14 cellular contexts compared by ENCODE assay signal in the genomic region with DNA sequence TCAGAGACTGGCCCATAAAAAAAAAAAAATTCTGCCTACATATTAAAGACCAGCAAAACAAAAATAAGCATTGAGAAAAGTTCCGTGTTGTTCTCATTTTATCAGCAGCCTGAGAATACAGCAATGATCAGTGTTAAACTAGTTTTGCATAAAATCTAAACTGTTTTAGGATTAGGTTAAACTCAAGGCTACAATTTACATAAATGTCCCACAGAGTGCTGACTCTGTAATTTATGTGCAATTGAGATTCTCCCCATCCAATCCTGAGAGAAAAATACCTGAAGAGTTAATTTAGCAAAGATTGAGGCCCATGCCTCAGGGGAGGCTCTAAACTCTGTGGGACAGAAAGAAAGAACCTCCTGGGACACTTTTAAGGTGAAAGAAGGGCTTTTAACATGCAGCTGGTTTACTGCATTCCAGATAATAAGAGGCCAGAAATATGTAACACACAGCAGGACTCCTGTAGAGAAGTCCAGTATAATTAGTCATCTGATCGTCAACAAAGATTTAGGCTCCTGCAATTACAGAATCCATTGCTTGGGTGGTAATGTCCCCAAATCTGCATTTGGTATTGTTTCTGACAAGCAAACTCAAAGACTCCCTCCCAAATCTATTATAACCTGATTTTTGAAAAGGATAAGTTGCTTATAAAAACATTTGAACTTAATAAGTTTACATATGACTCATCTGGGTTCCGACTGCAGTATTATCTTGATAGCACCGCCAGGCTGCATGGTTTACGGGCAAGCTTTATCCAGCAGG.
DNase-seq lines count a peak whose midpoint lies in the region; ATAC-seq, FAIRE-seq and TF ChIP-seq lines count a peak whose summit lies in the region.
"Had no signal": no experiment of that assay in that cellular context is flagged by ENCODE, and none has a peak within 500 bp of the region (broad histone marks: within the 10 kb centered on the region; RNA-seq: fewer than 3 reads in every experiment).

No MANE protein-coding gene starts in this region.

- H3K36me3 Mint-ChIP-seq in activated naive CD4-positive, alpha-beta T cell treated with anti-CD3 and anti-CD28 coated beads, Interleukin-2, amount 10 ng/mL, durations not matched to agents 7 days and 5 days = no peaks in the 10 kb centered on the region
- H3K36me3 Mint-ChIP-seq: activated naive CD4-positive, alpha-beta T cell treated with anti-CD3 and anti-CD28 coated beads, Interleukin-2, amount 50 U/mL, for 72 hours had no signal

- no peak for TF ChIP-seq EP300 in HepG2 (IDR thresholded peaks at IDR 0.05; ENCODE audit: low read depth in 2 of 2, low read length in 2 of 2)
- no peak for TF ChIP-seq EP300 in HepG2 (CRISPR knock-in tag; IDR thresholded peaks at IDR 0.05; ENCODE audit: borderline replicate concordance)
- TF ChIP-seq EP300 in SK-N-SH (IDR thresholded peaks at IDR 0.05; ENCODE audit: borderline replicate concordance in 1 of 2, low read depth in 1 of 2, low read length in 1 of 2) = peak; percentile 28 to 50; a peak in 1 of 4 replicates
- no peak for TF ChIP-seq EP300 in esophagus muscularis mucosa (IDR thresholded peaks at IDR 0.05)

- TF ChIP-seq CTCF in HepG2 (CRISPR knock-in tag; IDR thresholded peaks at IDR 0.05) (no peak), right lobe of liver (IDR thresholded peaks at IDR 0.05) (no peak), SK-N-SH (IDR thresholded peaks at IDR 0.05) (no peak; the same call in 1 of the 2 replicates), esophagus muscularis mucosa (IDR thresholded peaks at IDR 0.05) (no peak)

- TF ChIP-seq POLR2A in HepG2 (IDR thresholded peaks at IDR 0.05; ENCODE audit: insufficient read depth in 1 of 2, low read depth in 2 of 2, low read length in 2 of 2) = no peak
- no peak for TF ChIP-seq POLR2A in right lobe of liver (IDR thresholded peaks at IDR 0.05)
- no peak for TF ChIP-seq POLR2A in esophagus muscularis mucosa (IDR thresholded peaks at IDR 0.05; ENCODE audit: low read depth)

- no peak overlapping the region for H2AFZ ChIP-seq in HepG2 (ENCODE audit: low read length)
- no peak overlapping the region for H2AFZ ChIP-seq in SK-N-SH (ENCODE audit: low read depth)

- H3K4me2 ChIP-seq in HepG2 (ENCODE audit: low read depth, low read length) (no peak overlapping the region), SK-N-SH (peak overlapping the region; percentile 41; the same call in 1 of the 2 replicates)

- no peaks in the 10 kb centered on the region for H3K4me1 Mint-ChIP-seq in activated naive CD4-positive, alpha-beta T cell treated with anti-CD3 and anti-CD28 coated beads, Interleukin-2, amount 10 ng/mL, durations not matched to agents 7 days and 5 days
- H3K4me1 Mint-ChIP-seq: activated CD4-positive, alpha-beta memory T cell treated with anti-CD3 and anti-CD28 coated beads, Interleukin-2, amount 10 ng/mL, durations not matched to agents 7 days and 5 days had no signal

- H3K9me3 ChIP-seq in HepG2 (ENCODE audit: low read length) (no peaks in the 10 kb centered on the region), right lobe of liver (no peaks in the 10 kb centered on the region), SK-N-SH (no peaks in the 10 kb centered on the region), esophagus muscularis mucosa (no peaks in the 10 kb centered on the region)

- H3K27ac ChIP-seq in HepG2 (ENCODE audit: extremely low read length, insufficient read depth, low read length) (no peak overlapping the region), right lobe of liver (no peak overlapping the region), SK-N-SH (ENCODE audit: low read depth in 2 of 2, low read length in 1 of 2) (peak overlapping the region; percentile 62 to 78; a peak in 3 of 4 replicates), esophagus muscularis mucosa (replicated peaks in 1 of 4) (no peak overlapping the region)

- BruUV-seq in HepG2 (replicated peaks; lab: Mats Ljungman, UMichigan) = no TSS peak

- DNase-seq in HepG2 (ENCODE audit: low spot score) (no peak), right lobe of liver (no peak), SK-N-SH (peak; percentile 52), esophagus muscularis mucosa (ENCODE audit: extremely low spot score) (no peak), OCI-M1 (lab: John Stamatoyannopoulos, UW) (no peak)
- no peak for DNase-seq in activated naive CD4-positive, alpha-beta T cell treated with anti-CD3 and anti-CD28 coated beads, Interleukin-2, amount 10 ng/mL, durations not matched to agents 7 days and 5 days
- DNase-seq: activated CD4-positive, alpha-beta memory T cell treated with anti-CD3 and anti-CD28 coated beads, Interleukin-2, amount 10 ng/mL, durations not matched to agents 7 days and 5 days; endodermal cell; GF-D8; T-cell had no signal

- H3K9me3 Mint-ChIP-seq in activated naive CD4-positive, alpha-beta T cell treated with anti-CD3 and anti-CD28 coated beads, Interleukin-2, amount 10 ng/mL, durations not matched to agents 7 days and 5 days = peaks cover 5% of the 10 kb centered on the region
- H3K9me3 Mint-ChIP-seq: activated CD4-positive, alpha-beta memory T cell treated with anti-CD3 and anti-CD28 coated beads, Interleukin-2, amount 10 ng/mL, durations not matched to agents 7 days and 5 days; activated naive CD4-positive, alpha-beta T cell treated with anti-CD3 and anti-CD28 coated beads, Interleukin-2, amount 50 U/mL, for 72 hours; endodermal cell had no signal

- H3K4me3 ChIP-seq in HepG2 (replicated peaks in 1 of 3; ENCODE audit: insufficient read depth in 1 of 3, low read depth in 2 of 3, low read length in 3 of 3) (no peak overlapping the region), right lobe of liver (no peak overlapping the region), SK-N-SH (ENCODE audit: low read depth in 2 of 2, low read length in 1 of 2) (no peak overlapping the region), esophagus muscularis mucosa (no peak overlapping the region)

- H3K36me3 ChIP-seq in HepG2 (replicated peaks in 1 of 2; ENCODE audit: control insufficient read depth in 1 of 2, insufficient read depth in 2 of 2, low read length in 2 of 2) (no peaks in the 10 kb centered on the region), right lobe of liver (no peaks in the 10 kb centered on the region), SK-N-SH (replicated peaks in 1 of 2; ENCODE audit: control insufficient read depth in 1 of 2, insufficient read depth in 2 of 2, low read length in 1 of 2) (no peaks in the 10 kb centered on the region), esophagus muscularis mucosa (no peaks in the 10 kb centered on the region)

- intact Hi-C loops in HepG2 (cut with micrococcal nuclease; ENCODE audit: unreplicated experiment) (no loop called here), right lobe of liver (cut with DNase I) (no loop called here), esophagus muscularis mucosa (cut with DNase I) (no loop called here)

- no peak overlapping the region for H3K4me3 Mint-ChIP-seq in activated naive CD4-positive, alpha-beta T cell treated with anti-CD3 and anti-CD28 coated beads, Interleukin-2, amount 10 ng/mL, durations not matched to agents 7 days and 5 days
- H3K4me3 Mint-ChIP-seq: activated CD4-positive, alpha-beta memory T cell treated with anti-CD3 and anti-CD28 coated beads, Interleukin-2, amount 10 ng/mL, durations not matched to agents 7 days and 5 days; endodermal cell; T-cell had no signal

- CTCF ChIA-PET in HepG2 (lab: Yijun Ruan, JAX; ENCODE audit: low intra/inter-chr PET ratio, low total read pairs) = no interaction called here
- CTCF ChIA-PET in SK-N-SH (lab: Yijun Ruan, JAX) = interaction anchor here (1.1 kb wide), 1 partner anchor 218 kb away, joined by 3 read pairs; no protein-coding TSS in a partner anchor
- CTCF ChIA-PET in activated naive CD4-positive, alpha-beta T cell treated with anti-CD3 and anti-CD28 coated beads, Interleukin-2, amount 10 ng/mL, durations not matched to agents 7 days and 5 days (lab: Charles Lee) = no interaction called here

- no peak for FAIRE-seq in HepG2 (lab: Jason Lieb, UNC)
- FAIRE-seq in islet of Langerhans (lab: Jason Lieb, UNC) = peak; percentile 87
- FAIRE-seq: H1 had no signal

- POLR2A ChIA-PET in HepG2 (lab: Yijun Ruan, JAX) (no interaction called here), SK-N-SH (lab: Yijun Ruan, JAX) (no interaction called here)

- H3K9me2 ChIP-seq in SK-N-SH = no peaks in the 10 kb centered on the region

- H4K20me1 ChIP-seq in HepG2 (ENCODE audit: insufficient read depth, low read length) = no peaks in the 10 kb centered on the region
- no peaks in the 10 kb centered on the region for H4K20me1 ChIP-seq in SK-N-SH (ENCODE audit: insufficient read depth)

- in situ Hi-C loops in HepG2 (cut with HindIII; ENCODE audit: extremely low pct_ligation_motif_present, low pct_unique_long_range_greater_than_20kb) = no loop called here

- H3K9ac ChIP-seq in HepG2 (ENCODE audit: insufficient read depth, low read depth, low read length) (no peak overlapping the region), SK-N-SH (0 out of 2 replicates have a peak overlapping the region, but pooled peaks have one; percentile 4)

- no peaks in the 10 kb centered on the region for H3K4me1 ChIP-seq in HepG2 (ENCODE audit: insufficient read depth, low read length)
- H3K4me1 ChIP-seq in right lobe of liver = no peaks in the 10 kb centered on the region
- peaks cover 6 to 18% of the 10 kb centered on the region in 2 experiments; a peak in 3 of 4 replicates for H3K4me1 ChIP-seq in SK-N-SH (ENCODE audit: control insufficient read depth in 1 of 2, insufficient read depth in 2 of 2, low read depth in 1 of 2, low read length in 1 of 2)
- peaks cover 0 to 9% (median 6%) of the 10 kb centered on the region in 4 donors for H3K4me1 ChIP-seq in esophagus muscularis mucosa

- H3K27me3 Mint-ChIP-seq in activated naive CD4-positive, alpha-beta T cell treated with anti-CD3 and anti-CD28 coated beads, Interleukin-2, amount 10 ng/mL, durations not matched to agents 7 days and 5 days = peaks cover 3% of the 10 kb centered on the region
- H3K27me3 Mint-ChIP-seq: activated CD4-positive, alpha-beta memory T cell treated with anti-CD3 and anti-CD28 coated beads, Interleukin-2, amount 10 ng/mL, durations not matched to agents 7 days and 5 days; T-cell had no signal

- H3K27ac Mint-ChIP-seq in activated naive CD4-positive, alpha-beta T cell treated with anti-CD3 and anti-CD28 coated beads, Interleukin-2, amount 10 ng/mL, durations not matched to agents 7 days and 5 days = no peak overlapping the region
- H3K27ac Mint-ChIP-seq: activated CD4-positive, alpha-beta memory T cell treated with anti-CD3 and anti-CD28 coated beads, Interleukin-2, amount 10 ng/mL, durations not matched to agents 7 days and 5 days; activated naive CD4-positive, alpha-beta T cell treated with anti-CD3 and anti-CD28 coated beads, Interleukin-2, amount 50 U/mL, for 72 hours; endodermal cell had no signal

- 24% methylated on average over 5 of the region's 5 CpGs for WGBS in HepG2 (ENCODE audit: low lambda C conversion rate)
- 72% methylated on average over 5 of the region's 5 CpGs for WGBS in right lobe of liver (ENCODE audit: insufficient coverage, low coverage, low lambda C conversion rate, missing lambda C conversion rate)
- WGBS in SK-N-SH (ENCODE audit: low lambda C conversion rate) = 15% methylated on average over 5 of the region's 5 CpGs
- WGBS in esophagus muscularis mucosa = 48% methylated on average over 5 of the region's 5 CpGs

- peaks cover 0 to 13% of the 10 kb centered on the region in 2 experiments; a peak in 2 of 5 replicates for H3K27me3 ChIP-seq in HepG2 (ENCODE audit: control insufficient read depth in 1 of 2, insufficient read depth in 2 of 2, low read length in 2 of 2)
- H3K27me3 ChIP-seq in right lobe of liver = no peaks in the 10 kb centered on the region
- H3K27me3 ChIP-seq in SK-N-SH (ENCODE audit: insufficient read depth) = no peaks in the 10 kb centered on the region
- H3K27me3 ChIP-seq in esophagus muscularis mucosa = no peaks in the 10 kb centered on the region

- peaks cover 10% of the 10 kb centered on the region for H3F3A ChIP-seq in SK-N-SH (replicated peaks; ENCODE audit: insufficient read depth)

- ATAC-seq in HepG2 = no peak
- no peak for ATAC-seq in right lobe of liver
- no peak for ATAC-seq in HG02852 (IDR thresholded peaks at IDR 0.05; ENCODE audit: unreplicated experiment)
- ATAC-seq: activated naive CD4-positive, alpha-beta T cell treated with anti-CD3 and anti-CD28 coated beads, Interleukin-2, amount 50 U/mL, for 72 hours; T-cell had no signal

- H3K79me2 ChIP-seq in HepG2 (ENCODE audit: insufficient read depth, low read length) = no peaks in the 10 kb centered on the region
- no peaks in the 10 kb centered on the region for H3K79me2 ChIP-seq in SK-N-SH (ENCODE audit: insufficient read depth)

- TF ChIP-seq RAD21 in HepG2 (CRISPR knock-in tag; IDR thresholded peaks at IDR 0.05) = no peak
- TF ChIP-seq RAD21 in SK-N-SH (IDR thresholded peaks at IDR 0.05; ENCODE audit: low read length) = no peak

Comparison
In these comparisons a context has a peak if more than half of its experiments do, and no peak if none do; other contexts are left out.
1. H3K27ac ChIP-seq: peak in SK-N-SH (2 of 2); none in HepG2 (single experiment), right lobe of liver (0 of 3) and esophagus muscularis mucosa (0 of 4).